Comparison of ENCODE assay signal across 8 cellular contexts in genomic region chr2:73293534-73294171, GRCh38. TPM values are rescaled to one million over a fixed set of nuclear protein-coding genes. Genes with fewer than 3 reads are reported as not detected.
DNase-seq lines count a peak whose midpoint lies in the region; ATAC-seq, FAIRE-seq and TF ChIP-seq lines count a peak whose summit lies in the region.

TSS of gene EGR4 (minus strand) at chr2:73293548. CDS start at chr2:73293317, 231 bp downstream.

- no peaks in the 10 kb centered on the region; a peak in 1 of 8 replicates for H3K36me3 ChIP-seq in H1 (ENCODE audit: control insufficient read depth in 2 of 4, insufficient read depth in 4 of 4, low read length in 3 of 4)

- CTCF ChIA-PET in CD4-positive, alpha-beta T cell (lab: Charles Lee): interaction anchor here (1.6 kb wide), 1 partner anchor 116 kb away, joined by 5 read pairs; no protein-coding TSS in a partner anchor
- CTCF ChIA-PET in activated CD8-positive, alpha-beta memory T cell treated with anti-CD3 and anti-CD28 coated beads, Interleukin-2, amount 10 ng/mL, durations not matched to agents 7 days and 5 days (lab: Charles Lee): interaction anchor here (0.7 to 5.9 kb wide), 3 partner anchors 59 to 184 kb away, joined by 4 to 56 read pairs (median 5); partner anchors contain the start of genes CCT7 and PRADC1
- CTCF ChIA-PET in H1 (lab: Charles Lee; ENCODE audit: partially characterized antibody): interaction anchor here (0.8 to 6.5 kb wide), 6 partner anchors 9 to 66 kb away, joined by 3 to 122 read pairs (median 10); no protein-coding TSS in a partner anchor

- no peak within 1 kb of the TSS for H2BK120ac ChIP-seq in H1 (replicated peaks; ENCODE audit: low read depth, low read length)

- no peak within 1 kb of the TSS for H3K27ac ChIP-seq in CD4-positive, alpha-beta T cell (ENCODE audit: low read depth, low read length)
- no peak within 1 kb of the TSS for H3K27ac ChIP-seq in H1 (ENCODE audit: low read depth, low read length)

- no peak within 1 kb of the TSS for H2BK5ac ChIP-seq in H1 (ENCODE audit: low read depth, low read length)

- H3K4me3 ChIP-seq in H1 (ENCODE audit: extremely low read depth in 1 of 4, insufficient read depth in 2 of 4, low read depth in 3 of 4, low read length in 4 of 4): peak within 1 kb of the TSS; percentile 44 to 68 (median 52)

- H3K18ac ChIP-seq in H1 (ENCODE audit: extremely low read depth, low read length): no peak within 1 kb of the TSS

- peak within 1 kb of the TSS; percentile 51; the same call in 1 of the 2 replicates for H4K8ac ChIP-seq in H1 (ENCODE audit: extremely low read depth, insufficient read depth, low read length)

- 3% methylated on average over 35 of the region's 45 CpGs; no CpG with 5 or more reads in 1 of the 2 experiments for WGBS in H1 (ENCODE audit: extremely low coverage in 1 of 2, insufficient coverage in 1 of 2, insufficient read length in 1 of 2, insufficient replicate concordance in 2 of 2, low coverage in 1 of 2, low lambda C conversion rate in 2 of 2, missing lambda C conversion rate in 1 of 2), 2 experiments

- H3K4me1 ChIP-seq in H1 (replicated peaks in 1 of 4; ENCODE audit: control insufficient read depth in 3 of 4, insufficient read depth in 4 of 4, low read length in 3 of 4): peaks cover 0 to 11% (median 3%) of the 10 kb centered on the region in 4 experiments; a peak in 4 of 7 replicates

- no peak for TF ChIP-seq CTCF in CD4-positive, alpha-beta T cell (IDR thresholded peaks at IDR 0.05)
- TF ChIP-seq CTCF in GM20000 (IDR thresholded peaks at IDR 0.05; ENCODE audit: extremely low read depth, missing control alignments): no peak
- peak in 1 of 3 experiments; percentile 20; a peak in 1 of 4 replicates for TF ChIP-seq CTCF in H1 (IDR thresholded peaks at IDR 0.05; ENCODE audit: control extremely low read depth in 1 of 3, insufficient read depth in 1 of 3, low read depth in 1 of 3, low read length in 3 of 3)

- no peak; a peak in 1 of 4 replicates for TF ChIP-seq RAD21 in H1 (IDR thresholded peaks at IDR 0.05 in 1 of 2, conservative IDR thresholded peaks at IDR 0.05 in 1 of 2; ENCODE audit: low read depth in 2 of 2, low read length in 2 of 2)

- no peak for TF ChIP-seq EP300 in H1 (IDR thresholded peaks at IDR 0.05; ENCODE audit: borderline replicate concordance in 1 of 2, low read depth in 2 of 2, low read length in 2 of 2)

- H3K4me1 Mint-ChIP-seq in CD4-positive, alpha-beta T cell (ENCODE audit: low read depth): peaks cover 21% of the 10 kb centered on the region
- peaks cover 16% of the 10 kb centered on the region for H3K4me1 Mint-ChIP-seq in activated CD8-positive, alpha-beta memory T cell treated with anti-CD3 and anti-CD28 coated beads, Interleukin-2, amount 10 ng/mL, durations not matched to agents 7 days and 5 days

- peaks cover 12% of the 10 kb centered on the region for H3K23me2 ChIP-seq in H1 (ENCODE audit: low read depth, low read length)

- peak within 1 kb of the TSS; percentile 78 to 90 for H3K4me2 ChIP-seq in H1 (ENCODE audit: insufficient read depth in 1 of 2, low read depth in 2 of 2, low read length in 2 of 2)

- H3K4ac ChIP-seq in H1 (replicated peaks; ENCODE audit: insufficient read length, low read depth, low read length): no peak within 1 kb of the TSS

- no peak within 1 kb of the TSS for H3K23ac ChIP-seq in H1 (ENCODE audit: insufficient read length)

- peak; percentile 78 to 93 (median 84) for DNase-seq in CD4-positive, alpha-beta T cell
- DNase-seq in GM20000 (ENCODE audit: low spot score) (peak; percentile 97), HK-2 (ENCODE audit: unreplicated experiment) (peak; percentile 42), NK-92 (lab: John Stamatoyannopoulos, UW; ENCODE audit: unreplicated experiment) (peak; percentile 35), H1 (ENCODE audit: low read depth in 1 of 2, low spot score in 2 of 2) (peak; percentile 59 to 89), mucosa of gallbladder (ENCODE audit: low spot score) (peak; percentile 40)
- peak; percentile 94 for DNase-seq in activated CD8-positive, alpha-beta memory T cell treated with anti-CD3 and anti-CD28 coated beads, Interleukin-2, amount 10 ng/mL, durations not matched to agents 7 days and 5 days
- peak; percentile 65 to 72 for DNase-seq in stimulated activated CD8-positive, alpha-beta memory T cell treated with anti-CD3 and anti-CD28 coated beads, Interleukin-7, amount 100 ng/mL, for 1 hour (ENCODE audit: low read depth in 2 of 2)

- no peak within 1 kb of the TSS for H2AK5ac ChIP-seq in H1 (ENCODE audit: low read depth, low read length)

- H3K79me1 ChIP-seq in H1 (ENCODE audit: low read depth, low read length): no peaks in the 10 kb centered on the region

- H3K9me3 ChIP-seq in CD4-positive, alpha-beta T cell (ENCODE audit: control insufficient read depth, low read length): peaks cover 4% of the 10 kb centered on the region
- H3K9me3 ChIP-seq in H1 (ENCODE audit: insufficient read depth in 2 of 2, low read depth in 1 of 2, low read length in 1 of 2): no peaks in the 10 kb centered on the region

- no peak within 1 kb of the TSS for H2BK12ac ChIP-seq in H1 (ENCODE audit: low read depth, low read length)

- H2AFZ ChIP-seq in H1 (ENCODE audit: low read length): peak within 1 kb of the TSS; percentile 94; the same call in 1 of the 2 replicates

- H3K36me3 Mint-ChIP-seq in CD4-positive, alpha-beta T cell (ENCODE audit: low read depth): no peaks in the 10 kb centered on the region
- no peaks in the 10 kb centered on the region for H3K36me3 Mint-ChIP-seq in activated CD8-positive, alpha-beta memory T cell treated with anti-CD3 and anti-CD28 coated beads, Interleukin-2, amount 10 ng/mL, durations not matched to agents 7 days and 5 days

- peaks cover 9 to 15% of the 10 kb centered on the region in 2 experiments for H4K20me1 ChIP-seq in H1 (replicated peaks in 1 of 2; ENCODE audit: control insufficient read depth in 1 of 2, insufficient read depth in 2 of 2, low read length in 2 of 2)

- no peaks in the 10 kb centered on the region for H3K9me3 Mint-ChIP-seq in CD4-positive, alpha-beta T cell
- no peaks in the 10 kb centered on the region for H3K9me3 Mint-ChIP-seq in activated CD8-positive, alpha-beta memory T cell treated with anti-CD3 and anti-CD28 coated beads, Interleukin-2, amount 10 ng/mL, durations not matched to agents 7 days and 5 days (ENCODE audit: low read depth)

- no peak within 1 kb of the TSS for H3K27ac Mint-ChIP-seq in CD4-positive, alpha-beta T cell
- H3K27ac Mint-ChIP-seq in activated CD8-positive, alpha-beta memory T cell treated with anti-CD3 and anti-CD28 coated beads, Interleukin-2, amount 10 ng/mL, durations not matched to agents 7 days and 5 days: no peak within 1 kb of the TSS

- no peak within 1 kb of the TSS for H3K14ac ChIP-seq in H1 (ENCODE audit: insufficient read length)

- TF ChIP-seq POLR2A in H1 (IDR thresholded peaks at IDR 0.05; ENCODE audit: control extremely low read depth in 1 of 2, low read depth in 2 of 2, low read length in 2 of 2): peak in 1 of 2 experiments; percentile 54; a peak in 1 of 3 replicates

- H3K56ac ChIP-seq in H1 (replicated peaks; ENCODE audit: insufficient read length, low read depth, low read length): no peak within 1 kb of the TSS

- H3K79me2 ChIP-seq in H1 (ENCODE audit: control insufficient read depth in 1 of 2, insufficient read depth in 2 of 2, low read length in 2 of 2): no peaks in the 10 kb centered on the region

- H4K91ac ChIP-seq in H1 (replicated peaks; ENCODE audit: insufficient read length, low read length): no peak within 1 kb of the TSS

- H3K4me3 Mint-ChIP-seq in CD4-positive, alpha-beta T cell: peak within 1 kb of the TSS; percentile 82
- H3K4me3 Mint-ChIP-seq in activated CD8-positive, alpha-beta memory T cell treated with anti-CD3 and anti-CD28 coated beads, Interleukin-2, amount 10 ng/mL, durations not matched to agents 7 days and 5 days: peak within 1 kb of the TSS; percentile 71

- POLR2A ChIA-PET in CD4-positive, alpha-beta T cell (lab: Charles Lee): interaction anchor here (0.6 to 4.9 kb wide), 6 partner anchors 9 to 444 kb away, joined by 3 to 46 read pairs (median 4); partner anchors contain the start of genes ALMS1, CCT7, FBXO41 and PRADC1
- POLR2A ChIA-PET in H1 (lab: Charles Lee; ENCODE audit: partially characterized antibody): interaction anchor here (0.6 to 1.2 kb wide), 4 partner anchors 16 to 200 kb away, joined by 3 to 4 read pairs (median 4); partner anchors contain the start of gene CCT7

- peaks cover 79% of the 10 kb centered on the region for H3K27me3 ChIP-seq in CD4-positive, alpha-beta T cell (ENCODE audit: control insufficient read depth, insufficient read depth, low read length)
- H3K27me3 ChIP-seq in H1 (replicated peaks in 1 of 4; ENCODE audit: control insufficient read depth in 3 of 4, extremely low read depth in 1 of 4, insufficient read depth in 3 of 4, low read length in 3 of 4): peaks cover 28 to 64% (median 57%) of the 10 kb centered on the region in 4 experiments

- H2BK20ac ChIP-seq in H1 (ENCODE audit: low read length): no peak within 1 kb of the TSS

- intact Hi-C loops in CD4-positive, alpha-beta T cell (cut with DNase I, micrococcal nuclease): loop anchor here (2.0 to 5.0 kb wide), 4 partner anchors 61 to 94 kb away; partner anchors contain the start of genes ALMS1 (in 1 of the 2), CCT7 (in 1 of the 2), PRADC1 (in 1 of the 2) and SMYD5 (in 1 of the 2)

- no peak within 1 kb of the TSS for H2BK15ac ChIP-seq in H1 (ENCODE audit: low read length)

- peak within 1 kb of the TSS in 1 of 4 experiments; percentile 64; a peak in 4 of 7 replicates for H3K9ac ChIP-seq in H1 (replicated peaks in 1 of 4; ENCODE audit: extremely low read depth in 1 of 4, low read depth in 3 of 4, low read length in 3 of 4)

- H4K5ac ChIP-seq in H1 (ENCODE audit: insufficient read length, low read depth, low read length): no peak within 1 kb of the TSS

- ATAC-seq in CD4-positive, alpha-beta T cell (ENCODE audit: poor library complexity): peak; percentile 94
- ATAC-seq in activated CD8-positive, alpha-beta memory T cell treated with anti-CD3 and anti-CD28 coated beads, Interleukin-2, amount 10 ng/mL, durations not matched to agents 7 days and 5 days: peak; percentile 95

- no peak for FAIRE-seq in H1 (lab: Jason Lieb, UNC)

- H3K27me3 Mint-ChIP-seq in CD4-positive, alpha-beta T cell: peaks cover 91% of the 10 kb centered on the region
- H3K27me3 Mint-ChIP-seq in activated CD8-positive, alpha-beta memory T cell treated with anti-CD3 and anti-CD28 coated beads, Interleukin-2, amount 10 ng/mL, durations not matched to agents 7 days and 5 days: peaks cover 88% of the 10 kb centered on the region

RNA-seq across cellular contexts. Expression of gene EGR4, which starts in this region (rescaled TPM):
- total RNA-seq in CD4-positive, alpha-beta T cell: under 1 TPM; 0.14 to 0.17 TPM
- total RNA-seq in activated CD8-positive, alpha-beta memory T cell treated with anti-CD3 and anti-CD28 coated beads, Interleukin-2, amount 10 ng/mL, durations not matched to agents 7 days and 5 days: under 1 TPM; 0.09 to 0.15 TPM
- 0.20 TPM in 1 of 2 replicates, not detected in the other for total RNA-seq in H1 (2021; fragmentation: NEBNext Ultra II Directional; extraction: Animal tissue kit (Norgen Biotek cat#: 25700))
- 0.08 TPM in 1 of 2 replicates, not detected in the other for polyA plus RNA-seq in H1 (2011; rRNA removed)
- 0.05 TPM for polyA plus RNA-seq in H1 (2011; cell fraction: cytosol; rRNA removed)
- 0.09 TPM for polyA plus RNA-seq in H1 (2011; cell fraction: nucleus; rRNA removed)
- 0.06 to 0.12 TPM (median 0.07 TPM) in 3 of 4 replicates, not detected in the other for polyA plus RNA-seq in H1 (2012, experiment 1 of 2)
- not detected for polyA plus RNA-seq in H1 (2012, experiment 2 of 2)
- 0.02 TPM for polyA plus RNA-seq in H1 (2013, experiment 1 of 2)
- 0.04 TPM for polyA plus RNA-seq in H1 (2013, experiment 2 of 2)
- not detected in 2 replicates for polyA minus RNA-seq in H1 (2011; rRNA and poly(A)+ RNA removed)
- not detected for polyA minus RNA-seq in H1 (2011; cell fraction: cytosol; rRNA and poly(A)+ RNA removed)
- 0.80 TPM for polyA minus RNA-seq in H1 (2011; cell fraction: nucleus; rRNA and poly(A)+ RNA removed)
- not detected for total RNA-seq in mucosa of gallbladder

Comparison
In these comparisons a context has a peak if more than half of its experiments do, and no peak if none do; other contexts are left out.
1. Peak in DNase-seq and ATAC-seq in CD4-positive, alpha-beta T cell; RNA of the gene not detected or under 1 TPM.
2. Peak in DNase-seq and ATAC-seq in activated CD8-positive, alpha-beta memory T cell treated with anti-CD3 and anti-CD28 coated beads, Interleukin-2, amount 10 ng/mL, durations not matched to agents 7 days and 5 days; RNA of the gene not detected or under 1 TPM.
3. Peak in DNase-seq, H3K4me3 ChIP-seq and H3K4me2 ChIP-seq in H1; RNA of the gene not detected or under 1 TPM.
4. Peak in DNase-seq in mucosa of gallbladder; RNA of the gene not detected or under 1 TPM.
5. DNase-seq: peak in every context shown above with its lines; median percentile 97 in GM20000; 94 in activated CD8-positive, alpha-beta memory T cell treated with anti-CD3 and anti-CD28 coated beads, Interleukin-2, amount 10 ng/mL, durations not matched to agents 7 days and 5 days; 84 in CD4-positive, alpha-beta T cell; 74 in H1; 68 in stimulated activated CD8-positive, alpha-beta memory T cell treated with anti-CD3 and anti-CD28 coated beads, Interleukin-7, amount 100 ng/mL, for 1 hour; 42 in HK-2; 40 in mucosa of gallbladder; 35 in NK-92.